14 cellular contexts compared by ENCODE assay signal in genomic region chr2:53490659-53491058, GRCh38.
A peak's percentile ranks its signal among the peaks of the same experiment; 100 is the strongest.
DNase-seq lines count a peak whose midpoint lies in the region; ATAC-seq, FAIRE-seq and TF ChIP-seq lines count a peak whose summit lies in the region.
"Had no signal": no experiment of that assay in that cellular context is flagged by ENCODE, and none has a peak within 500 bp of the region (broad histone marks: within the 10 kb centered on the region; RNA-seq: fewer than 3 reads in every experiment).

No MANE protein-coding gene starts in this region.

- TF ChIP-seq CTCF in mesothelial cell of epicardium (IDR thresholded peaks at IDR 0.05; ENCODE audit: unreplicated experiment) = no peak

- H3K36me3 Mint-ChIP-seq in mesothelial cell of epicardium = no peaks in the 10 kb centered on the region

- DNase-seq in A172 (ENCODE audit: low spot score) (peak; percentile 67), NCI-H1092 (lab: John Stamatoyannopoulos, UW) (peak; percentile 46), caudate nucleus (lab: John Stamatoyannopoulos, UW) (peak in 55 of 61 donors; percentile 3 to 91 (median 61)), mesothelial cell of epicardium (ENCODE audit: low spot score in 2 of 2, unreplicated experiment in 2 of 2) (no peak), GM12892 (ENCODE audit: insufficient read length) (no peak), AML-193 (lab: John Stamatoyannopoulos, UW) (no peak)
- DNase-seq: activated CD4-positive, alpha-beta memory T cell treated with anti-CD3 and anti-CD28 coated beads, Interleukin-2, amount 10 ng/mL, durations not matched to agents 7 days and 5 days; dermis blood vessel endothelial cell; Karpas-422; lower lobe of right lung; RPMI8226; stimulated activated CD4-positive, alpha-beta T cell treated with anti-CD3 and anti-CD28 coated beads, Interleukin-2, amount 100 ng/mL, for 48 hours had no signal

- H3K27ac Mint-ChIP-seq in mesothelial cell of epicardium = peak overlapping the region; percentile 66
- H3K27ac Mint-ChIP-seq: activated CD4-positive, alpha-beta memory T cell treated with anti-CD3 and anti-CD28 coated beads, Interleukin-2, amount 10 ng/mL, durations not matched to agents 7 days and 5 days had no signal

- peaks cover 5% of the 10 kb centered on the region for H3K4me1 Mint-ChIP-seq in mesothelial cell of epicardium
- H3K4me1 Mint-ChIP-seq: activated CD4-positive, alpha-beta memory T cell treated with anti-CD3 and anti-CD28 coated beads, Interleukin-2, amount 10 ng/mL, durations not matched to agents 7 days and 5 days had no signal

- no peaks in the 10 kb centered on the region for H3K9me3 Mint-ChIP-seq in mesothelial cell of epicardium
- H3K9me3 Mint-ChIP-seq: activated CD4-positive, alpha-beta memory T cell treated with anti-CD3 and anti-CD28 coated beads, Interleukin-2, amount 10 ng/mL, durations not matched to agents 7 days and 5 days had no signal

- H3K27ac ChIP-seq in caudate nucleus (ENCODE audit: low read depth, low read length) = peak overlapping the region; percentile 14
- H3K27ac ChIP-seq: lower lobe of right lung had no signal

- no peak for ATAC-seq in GM19035 (IDR thresholded peaks at IDR 0.05; ENCODE audit: unreplicated experiment)
- ATAC-seq in HG03469 (IDR thresholded peaks at IDR 0.05; ENCODE audit: unreplicated experiment) = no peak

- no peak for FAIRE-seq in GM12892 (lab: Jason Lieb, UNC)

- no peaks in the 10 kb centered on the region for H3K27me3 Mint-ChIP-seq in mesothelial cell of epicardium (ENCODE audit: low read depth)
- H3K27me3 Mint-ChIP-seq: activated CD4-positive, alpha-beta memory T cell treated with anti-CD3 and anti-CD28 coated beads, Interleukin-2, amount 10 ng/mL, durations not matched to agents 7 days and 5 days had no signal

- H3K4me3 Mint-ChIP-seq in mesothelial cell of epicardium = no peak overlapping the region
- H3K4me3 Mint-ChIP-seq: activated CD4-positive, alpha-beta memory T cell treated with anti-CD3 and anti-CD28 coated beads, Interleukin-2, amount 10 ng/mL, durations not matched to agents 7 days and 5 days had no signal

- no peak for TF ChIP-seq POLR2A in GM12892 (IDR thresholded peaks at IDR 0.05; ENCODE audit: low read depth, low read length)

Comparison
In these comparisons a context has a peak if more than half of its experiments do, and no peak if none do; other contexts are left out.
1. DNase-seq: peak in A172 (single experiment), NCI-H1092 (single experiment) and caudate nucleus (55 of 61); none in mesothelial cell of epicardium (0 of 2), GM12892 (single experiment) and AML-193 (0 of 2).